In the genomic region with DNA sequence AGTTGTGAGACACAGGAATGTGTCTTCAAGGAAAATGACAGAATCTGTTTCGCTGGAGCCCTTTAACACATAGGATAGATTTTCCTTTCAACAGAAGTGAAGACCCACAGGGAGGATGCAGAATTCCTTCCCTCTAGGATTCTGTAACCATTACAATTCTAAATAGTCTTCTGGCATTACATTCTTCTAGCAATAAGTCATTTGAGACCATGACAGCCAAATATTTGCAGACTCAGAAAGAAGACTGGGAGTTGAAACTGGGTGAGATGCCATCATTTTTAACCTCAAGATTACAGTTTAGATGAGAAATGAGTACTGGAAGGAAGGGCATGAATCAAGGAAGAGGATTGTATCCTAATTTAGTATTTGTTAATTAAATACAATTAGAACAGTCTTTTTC, we compare ENCODE assay signal across 1 cellular context.
TF ChIP-seq lines count a peak whose summit lies in the region.

No MANE protein-coding gene starts in this region.

TF ChIP-seq in SK-N-SH, 30 proteins besides CTCF, POLR2A, EP300 and RAD21 (continued from another document):
- TF ChIP-seq, protein P1, sequence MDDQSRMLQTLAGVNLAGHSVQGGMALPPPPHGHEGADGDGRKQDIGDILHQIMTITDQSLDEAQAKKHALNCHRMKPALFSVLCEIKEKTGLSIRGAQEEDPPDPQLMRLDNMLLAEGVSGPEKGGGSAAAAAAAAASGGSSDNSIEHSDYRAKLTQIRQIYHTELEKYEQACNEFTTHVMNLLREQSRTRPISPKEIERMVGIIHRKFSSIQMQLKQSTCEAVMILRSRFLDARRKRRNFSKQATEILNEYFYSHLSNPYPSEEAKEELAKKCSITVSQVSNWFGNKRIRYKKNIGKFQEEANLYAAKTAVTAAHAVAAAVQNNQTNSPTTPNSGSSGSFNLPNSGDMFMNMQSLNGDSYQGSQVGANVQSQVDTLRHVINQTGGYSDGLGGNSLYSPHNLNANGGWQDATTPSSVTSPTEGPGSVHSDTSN (IDR thresholded peaks at IDR 0.05) = peak; percentile 96
- TF ChIP-seq FOXM1 (IDR thresholded peaks at IDR 0.05; ENCODE audit: low read depth) = peak; percentile 85; the same call in 1 of the 2 replicates
- peak; percentile 89 for TF ChIP-seq JUND (IDR thresholded peaks at IDR 0.05)
- TF ChIP-seq, protein P2, sequence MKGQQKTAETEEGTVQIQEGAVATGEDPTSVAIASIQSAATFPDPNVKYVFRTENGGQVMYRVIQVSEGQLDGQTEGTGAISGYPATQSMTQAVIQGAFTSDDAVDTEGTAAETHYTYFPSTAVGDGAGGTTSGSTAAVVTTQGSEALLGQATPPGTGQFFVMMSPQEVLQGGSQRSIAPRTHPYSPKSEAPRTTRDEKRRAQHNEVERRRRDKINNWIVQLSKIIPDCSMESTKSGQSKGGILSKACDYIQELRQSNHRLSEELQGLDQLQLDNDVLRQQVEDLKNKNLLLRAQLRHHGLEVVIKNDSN (IDR thresholded peaks at IDR 0.05; ENCODE audit: borderline replicate concordance, low read depth) = no peak
